In the genomic region with DNA sequence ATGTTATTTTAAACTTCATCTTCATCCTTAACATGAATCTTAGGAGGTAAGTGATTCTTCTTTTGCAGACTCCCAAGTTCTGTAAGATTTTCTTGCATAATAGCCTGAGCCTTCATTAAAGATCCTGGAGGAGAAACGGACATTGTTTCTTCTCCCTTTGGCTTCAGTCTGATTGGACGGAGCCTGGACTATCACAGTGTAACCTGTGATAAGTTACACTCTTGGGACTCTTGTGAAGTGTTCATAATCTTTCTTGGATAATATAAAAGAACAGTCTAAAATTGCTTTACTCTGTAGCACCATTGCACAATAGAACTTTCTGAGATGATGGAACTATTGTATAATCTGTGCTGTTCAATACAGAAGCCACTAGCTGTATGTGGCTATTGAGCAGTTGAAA, we compare ENCODE assay signal across 21 cellular contexts.
DNase-seq lines count a peak whose midpoint lies in the region; ATAC-seq and TF ChIP-seq lines count a peak whose summit lies in the region.
"Had no signal": no experiment of that assay in that cellular context is flagged by ENCODE, and none has a peak within 500 bp of the region (broad histone marks: within the 10 kb centered on the region; RNA-seq: fewer than 3 reads in every experiment).

No MANE protein-coding gene starts in this region.

- H3K27me3 Mint-ChIP-seq in nephron (ENCODE audit: low read depth), result no peaks in the 10 kb centered on the region
- H3K27me3 Mint-ChIP-seq: CD4-positive, alpha-beta T cell had no signal

- H3K36me3 Mint-ChIP-seq in nephron (ENCODE audit: low read depth), result no peaks in the 10 kb centered on the region
- H3K36me3 Mint-ChIP-seq: CD14-positive monocyte had no signal

- H3K9ac ChIP-seq in adipocyte (ENCODE audit: low read length), result no peak overlapping the region
- H3K9ac ChIP-seq: BLaER1 treated with 17β-estradiol and CSF1 and Interleukin-3, amounts not matched to agents 10 nM and 100 nM; GM23248 had no signal

- H3K4me3 ChIP-seq in adipocyte (ENCODE audit: low read length), result no peak overlapping the region
- H3K4me3 ChIP-seq: A549; BLaER1 treated with 17β-estradiol and CSF1 and Interleukin-3, amounts not matched to agents 10 nM and 100 nM; GM23248 had no signal

- no peak for TF ChIP-seq CTCF in nephron (IDR thresholded peaks at IDR 0.05; ENCODE audit: unreplicated experiment in 3 of 3)

- peaks cover 9% of the 10 kb centered on the region for H3K4me1 ChIP-seq in adipocyte (ENCODE audit: control insufficient read depth, insufficient read depth, low read length)
- H3K4me1 ChIP-seq: BE2C; BLaER1 treated with 17β-estradiol and CSF1 and Interleukin-3, amounts not matched to agents 10 nM and 100 nM had no signal

- peak overlapping the region; percentile 77 to 91 (median 88) for H3K27ac Mint-ChIP-seq in nephron
- H3K27ac Mint-ChIP-seq: CD14-positive monocyte; CD4-positive, alpha-beta T cell; CD8-positive, alpha-beta memory T cell had no signal

- H3K9me3 Mint-ChIP-seq in nephron, result peaks cover under 1% of the 10 kb centered on the region
- H3K9me3 Mint-ChIP-seq: CD4-positive, alpha-beta T cell; CD8-positive, alpha-beta memory T cell had no signal

- H3K4me3 Mint-ChIP-seq in nephron, result no peak overlapping the region
- H3K4me3 Mint-ChIP-seq: CD14-positive monocyte; CD4-positive, alpha-beta T cell; CD8-positive, alpha-beta memory T cell had no signal

- H3K27me3 ChIP-seq in adipocyte (replicated peaks; ENCODE audit: control insufficient read depth, insufficient read depth, low read length), result no peaks in the 10 kb centered on the region
- H3K27me3 ChIP-seq: BE2C; BLaER1 treated with 17β-estradiol and CSF1 and Interleukin-3, amounts not matched to agents 10 nM and 100 nM had no signal

- ATAC-seq in sciatic nerve (peak; percentile 69), GM21447 (IDR thresholded peaks at IDR 0.05; ENCODE audit: unreplicated experiment) (no peak)
- ATAC-seq: A549 had no signal

- H3K36me3 ChIP-seq in adipocyte (ENCODE audit: control insufficient read depth, insufficient read depth, low read length, severe bottlenecking), result no peaks in the 10 kb centered on the region
- H3K36me3 ChIP-seq: BE2C; BLaER1 treated with 17β-estradiol and CSF1 and Interleukin-3, amounts not matched to agents 10 nM and 100 nM had no signal

- no peaks in the 10 kb centered on the region for H3K9me3 ChIP-seq in adipocyte (ENCODE audit: control insufficient read depth, low read length)
- H3K9me3 ChIP-seq: A549; BE2C; BLaER1 treated with 17β-estradiol and CSF1 and Interleukin-3, amounts not matched to agents 10 nM and 100 nM had no signal

- H3K4me1 Mint-ChIP-seq in nephron, result peaks cover 76% of the 10 kb centered on the region

- peak; percentile 6 for DNase-seq in adipocyte (ENCODE audit: low read depth)
- no peak for DNase-seq in sciatic nerve (ENCODE audit: low spot score)
- DNase-seq in T-helper 9 cell, result no peak
- no peak for DNase-seq in COR-L47 (lab: John Stamatoyannopoulos, UW)
- DNase-seq in SW480 (ENCODE audit: low spot score), result no peak
- DNase-seq: 8988T; ACHN; AML-193; BE2C; Calu3; CD4-positive, alpha-beta T cell; CD8-positive, alpha-beta memory T cell; DND-41; GM23248; H7; HCEC 1CT had no signal

- intact Hi-C loops in sciatic nerve (cut with DNase I), result no loop called here
